8 cellular contexts compared by ENCODE assay signal in genomic region chr5:43019615-43020293, GRCh38. TPM values are rescaled to one million over a fixed set of nuclear protein-coding genes. Genes with fewer than 3 reads are reported as not detected.
DNase-seq lines count a peak whose midpoint lies in the region; ATAC-seq, FAIRE-seq and TF ChIP-seq lines count a peak whose summit lies in the region.

No MANE protein-coding gene starts in this region.

- DNase-seq in DMS153 treated with DMSO at 0.1 percent for 48 hours (lab: John Stamatoyannopoulos, UW; ENCODE audit: unreplicated experiment), result peak; percentile 94
- DNase-seq in activated T-cell treated with anti-CD3 and anti-CD28 coated beads, Interleukin-2, amount 50 U/mL, for 24 hours, result peak; percentile 80
- peak; percentile 75 for DNase-seq in fibroblast of mammary gland (ENCODE audit: low read depth)
- peak in 4 of 6 donors; percentile 24 to 75 (median 44) for DNase-seq in pancreas

- peak overlapping the region; percentile 96 for H3K4me2 ChIP-seq in OCI-LY3 (ENCODE audit: low read length)

- H2AFZ ChIP-seq in OCI-LY3 (ENCODE audit: low read depth, low read length), result peak overlapping the region; percentile 58

- peaks cover 45% of the 10 kb centered on the region for H3K4me1 ChIP-seq in HUES64 (ENCODE audit: insufficient read depth, low read length)
- H3K4me1 ChIP-seq in OCI-LY3 (ENCODE audit: low read length), result peaks cover 6% of the 10 kb centered on the region; the same call in 1 of the 2 replicates
- no peaks in the 10 kb centered on the region for H3K4me1 ChIP-seq in pancreas
- H3K4me1 ChIP-seq in urinary bladder (ENCODE audit: insufficient read depth), result no peaks in the 10 kb centered on the region

- H3K36me3 ChIP-seq in HUES64 (ENCODE audit: insufficient read depth, low read length) (no peaks in the 10 kb centered on the region), OCI-LY3 (replicated peaks; ENCODE audit: low read depth, low read length) (no peaks in the 10 kb centered on the region), pancreas (no peaks in the 10 kb centered on the region), urinary bladder (ENCODE audit: insufficient read depth) (no peaks in the 10 kb centered on the region)

- peaks cover 17% of the 10 kb centered on the region for H3K36me3 Mint-ChIP-seq in activated T-cell treated with anti-CD3 and anti-CD28 coated beads, Interleukin-2, amount 50 U/mL, for 24 hours (ENCODE audit: low read depth)

- H4K20me1 ChIP-seq in OCI-LY3 (ENCODE audit: insufficient read depth, low read length), result no peaks in the 10 kb centered on the region

- FAIRE-seq in pancreas (lab: Jason Lieb, UNC), result no peak

- H3K27me3 ChIP-seq in HUES64 (ENCODE audit: insufficient read depth, low read length) (peaks cover 99% of the 10 kb centered on the region), OCI-LY3 (ENCODE audit: low read depth, low read length) (peaks cover 21% of the 10 kb centered on the region), pancreas (peaks cover 0 to 75% (median 12%) of the 10 kb centered on the region in 4 donors)

- H3K4me3 ChIP-seq in HUES64 (ENCODE audit: low read length) (peak overlapping the region; percentile 45), OCI-LY3 (ENCODE audit: low read length) (peak overlapping the region; percentile 87), fibroblast of mammary gland (ENCODE audit: control insufficient read depth, low read depth, low read length) (peak overlapping the region; percentile 57), pancreas (peak overlapping the region in 2 of 4 donors; percentile 18 to 48), urinary bladder (ENCODE audit: low read depth, low read length) (peak overlapping the region; percentile 40)

- peaks cover 48% of the 10 kb centered on the region for H3K4me1 Mint-ChIP-seq in activated T-cell treated with anti-CD3 and anti-CD28 coated beads, Interleukin-2, amount 50 U/mL, for 24 hours (ENCODE audit: low read depth)

- TF ChIP-seq CTCF in OCI-LY3 (IDR thresholded peaks at IDR 0.05; ENCODE audit: low read depth, low read length) (peak; percentile 22; the same call in 1 of the 2 replicates), fibroblast of mammary gland (conservative IDR thresholded peaks at IDR 0.05; ENCODE audit: control insufficient read depth, insufficient read depth, low read depth, low read length) (peak; percentile 38), pancreas (IDR thresholded peaks at IDR 0.05) (peak in 3 of 4 donors; percentile 8 to 37 (median 14))

- peak overlapping the region; percentile 99 for H3K27ac Mint-ChIP-seq in activated T-cell treated with anti-CD3 and anti-CD28 coated beads, Interleukin-2, amount 50 U/mL, for 24 hours

- no peaks in the 10 kb centered on the region for H3K9me3 Mint-ChIP-seq in activated T-cell treated with anti-CD3 and anti-CD28 coated beads, Interleukin-2, amount 50 U/mL, for 24 hours

- peak overlapping the region; percentile 95 for H3K4me3 Mint-ChIP-seq in activated T-cell treated with anti-CD3 and anti-CD28 coated beads, Interleukin-2, amount 50 U/mL, for 24 hours

- ATAC-seq in GM21526 (IDR thresholded peaks at IDR 0.05; ENCODE audit: low FRiP score, unreplicated experiment) (peak; percentile 67), pancreas (peak; percentile 68 to 80 (median 74))

- no peaks in the 10 kb centered on the region for H3K27me3 Mint-ChIP-seq in activated T-cell treated with anti-CD3 and anti-CD28 coated beads, Interleukin-2, amount 50 U/mL, for 24 hours

- no peak overlapping the region for H3K27ac ChIP-seq in HUES64 (ENCODE audit: low read depth, low read length)
- peak overlapping the region; percentile 33 for H3K27ac ChIP-seq in OCI-LY3 (ENCODE audit: low read length)
- peak overlapping the region in 3 of 4 donors; percentile 49 to 91 (median 81) for H3K27ac ChIP-seq in pancreas
- H3K27ac ChIP-seq in urinary bladder (ENCODE audit: low read depth), result peak overlapping the region; percentile 57

- WGBS in HUES64, result 2% methylated on average over 36 of the region's 36 CpGs
- WGBS in pancreas, 2 donors, result 19 to 24% methylated on average over 36 of the region's 36 CpGs
- WGBS in urinary bladder, result 15% methylated on average over 36 of the region's 36 CpGs

- intact Hi-C loops in pancreas (cut with DNase I), result no loop called here

- no peaks in the 10 kb centered on the region for H3K79me2 ChIP-seq in OCI-LY3 (ENCODE audit: low read length)

- H3K9ac ChIP-seq in HUES64 (ENCODE audit: low read depth, low read length) (no peak overlapping the region), OCI-LY3 (ENCODE audit: low read length) (peak overlapping the region; percentile 59)

- no peaks in the 10 kb centered on the region for H3K9me3 ChIP-seq in HUES64 (ENCODE audit: insufficient read depth, low read depth, low read length)
- no peaks in the 10 kb centered on the region for H3K9me3 ChIP-seq in OCI-LY3 (ENCODE audit: insufficient read depth, low read length)
- H3K9me3 ChIP-seq in pancreas, result no peaks in the 10 kb centered on the region

RNA-seq across cellular contexts. Expression of gene ANXA2R, which starts 20.4 kb away (rescaled TPM):
- polyA plus RNA-seq in HUES64 (2013, experiment 1 of 2), result 0.15 TPM
- polyA plus RNA-seq in HUES64 (2013, experiment 2 of 2), result not detected
- total RNA-seq in pancreas, result under 1 TPM; 0.32 to 0.90 (median 0.47) TPM
- 1 to 10 TPM in 1 of 2 donors, under 1 TPM in 1; 0.87 to 1.9 TPM for polyA plus RNA-seq in pancreas
- 3.5 TPM for total RNA-seq in urinary bladder
- 2.9 TPM for polyA plus RNA-seq in urinary bladder

Comparison
In these comparisons a context has a peak if more than half of its experiments do, and no peak if none do; other contexts are left out.
1. DNase-seq: peak in every context shown above with its lines; median percentile 94 in DMS153 treated with DMSO at 0.1 percent for 48 hours; 80 in activated T-cell treated with anti-CD3 and anti-CD28 coated beads, Interleukin-2, amount 50 U/mL, for 24 hours; 75 in fibroblast of mammary gland; 44 in pancreas.